In genomic region chr10:11017575-11018425, GRCh38 we compare ENCODE assay signal across 8 cellular contexts. TPM values are rescaled to one million over a fixed set of nuclear protein-coding genes. Genes with fewer than 3 reads are reported as not detected.
DNase-seq lines count a peak whose midpoint lies in the region; ATAC-seq and TF ChIP-seq lines count a peak whose summit lies in the region.

CELF2 (plus strand) TSS chr10:11017872; CDS start chr10:11018090, 218 bp downstream.

- H3K27me3 Mint-ChIP-seq in type B pancreatic cell: peaks cover 82% of the 10 kb centered on the region

- DNase-seq in NCI-H526 (lab: John Stamatoyannopoulos, UW) (peak; percentile 29 to 89), activated gamma-delta T cell treated with Interleukin-2 at 50 U/mL for 16 hours (peak; percentile 30), glomerular visceral epithelial cell (ENCODE audit: extremely low spot score) (peak; percentile 17), occipital lobe (lab: John Stamatoyannopoulos, UW) (peak; percentile 53), type B pancreatic cell (ENCODE audit: extremely low spot score, unreplicated experiment) (peak; percentile 77), GOT3 (lab: John Stamatoyannopoulos, UW) (no peak)

- TF ChIP-seq CTCF in type B pancreatic cell (conservative IDR thresholded peaks at IDR 0.05): no peak

- H3K36me3 Mint-ChIP-seq in type B pancreatic cell: no peaks in the 10 kb centered on the region

- H3K4me3 Mint-ChIP-seq in type B pancreatic cell: peak within 1 kb of the TSS; percentile 88

- no peaks in the 10 kb centered on the region for H3K9me3 Mint-ChIP-seq in type B pancreatic cell

- H3K4me1 Mint-ChIP-seq in type B pancreatic cell (ENCODE audit: unreplicated experiment): peaks cover 4% of the 10 kb centered on the region

- peak; percentile 81 for ATAC-seq in GM18517 (IDR thresholded peaks at IDR 0.05; ENCODE audit: unreplicated experiment)
- ATAC-seq in HG02798 (IDR thresholded peaks at IDR 0.05; ENCODE audit: poor library complexity, unreplicated experiment): peak; percentile 75

- H3K27ac Mint-ChIP-seq in type B pancreatic cell: peak within 1 kb of the TSS; percentile 27

RNA-seq across cellular contexts. Expression of gene CELF2, which starts in this region (rescaled TPM):
- total RNA-seq in occipital lobe: 193 TPM
- total RNA-seq in type B pancreatic cell (ENCODE audit: low replicate concordance): 11.6 and 14.4 TPM in 2 replicates

Comparison
In these comparisons a context has a peak if more than half of its experiments do, and no peak if none do; other contexts are left out.
1. RNA of gene CELF2 (total RNA-seq): 193 TPM in occipital lobe (single experiment); 11.6 to 14.4 TPM in type B pancreatic cell; every median in the first group is over 10 times any median in the second.